16 cellular contexts compared by ENCODE assay signal in the genomic region with DNA sequence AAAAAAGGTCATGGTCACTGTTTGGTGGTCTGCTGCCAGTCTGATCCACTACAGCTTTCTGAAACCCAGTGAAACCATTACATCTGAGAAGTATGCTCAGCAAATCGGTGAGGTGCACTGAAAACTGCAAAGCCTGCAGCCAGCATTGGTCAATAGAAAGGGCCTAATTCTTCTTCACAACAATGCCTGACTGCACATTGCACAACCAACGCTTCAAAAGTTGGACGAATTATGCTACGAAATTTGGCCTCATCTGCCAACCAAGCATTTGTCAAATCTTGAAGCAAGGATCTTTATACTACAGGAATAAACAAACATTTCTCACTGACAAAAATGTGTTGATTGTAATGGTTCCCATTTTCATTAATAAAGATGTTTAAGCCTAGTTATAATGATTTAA.
"Had no signal": no experiment of that assay in that cellular context is flagged by ENCODE, and none has a peak within 500 bp of the region (broad histone marks: within the 10 kb centered on the region; RNA-seq: fewer than 3 reads in every experiment).

No MANE protein-coding gene starts in this region.

- DNase-seq: colonic mucosa; effector CD4-positive, alpha-beta T cell; endodermal cell; erythroblast; mucosa of descending colon; naive thymus-derived CD8-positive, alpha-beta T cell; sigmoid colon; stimulated activated CD4-positive, alpha-beta T cell treated with anti-CD3 and anti-CD28 coated beads, Interleukin-2, amount 100 ng/mL, for 24 hours; stimulated activated CD4-positive, alpha-beta T cell treated with anti-CD3 and anti-CD28 coated beads, Interleukin-4, amount 100 ng/mL, for 4 hours; stimulated activated naive B cell treated with anti-CD40 and anti-IgM and Interleukin-4, amounts not matched to agents 10 μg/mL and 1 μg/mL and 100 μg/mL, for 72 hours; stimulated activated naive CD8-positive, alpha-beta T cell treated with anti-CD3 and anti-CD28 coated beads, Interleukin-15, amount 100 ng/mL, for 72 hours had no signal

- H3K27ac ChIP-seq: colonic mucosa, neutrophil, sigmoid colon, skin epidermis, thoracic aorta had no signal

- H3K9me3 Mint-ChIP-seq: naive thymus-derived CD8-positive, alpha-beta T cell had no signal

- H3K4me1 Mint-ChIP-seq: endodermal cell; naive thymus-derived CD8-positive, alpha-beta T cell; stimulated activated naive CD8-positive, alpha-beta T cell treated with anti-CD3 and anti-CD28 coated beads, Interleukin-15, amount 100 ng/mL, for 72 hours had no signal

- FAIRE-seq: islet of Langerhans had no signal

- H3K27me3 ChIP-seq: colonic mucosa, heart right ventricle, neutrophil, sigmoid colon had no signal

- H3K9me3 ChIP-seq: colonic mucosa, heart right ventricle, mucosa of descending colon, neutrophil, sigmoid colon, thoracic aorta had no signal

- H3K4me3 ChIP-seq: colonic mucosa, mucosa of descending colon, sigmoid colon, skin epidermis had no signal

- H3K36me3 ChIP-seq: colonic mucosa, heart right ventricle, neutrophil, sigmoid colon, thoracic aorta had no signal

- H3K4me3 Mint-ChIP-seq: endodermal cell; naive thymus-derived CD8-positive, alpha-beta T cell; stimulated activated naive B cell treated with anti-CD40 and anti-IgM and Interleukin-4, amounts not matched to agents 10 μg/mL and 1 μg/mL and 100 μg/mL, for 72 hours; stimulated activated naive CD8-positive, alpha-beta T cell treated with anti-CD3 and anti-CD28 coated beads, Interleukin-15, amount 100 ng/mL, for 72 hours had no signal

- H3K27me3 Mint-ChIP-seq: naive thymus-derived CD8-positive, alpha-beta T cell; stimulated activated naive B cell treated with anti-CD40 and anti-IgM and Interleukin-4, amounts not matched to agents 10 μg/mL and 1 μg/mL and 100 μg/mL, for 72 hours; stimulated activated naive CD8-positive, alpha-beta T cell treated with anti-CD3 and anti-CD28 coated beads, Interleukin-15, amount 100 ng/mL, for 72 hours had no signal

- H3K4me1 ChIP-seq: colonic mucosa, sigmoid colon had no signal

- H3K27ac Mint-ChIP-seq: endodermal cell; stimulated activated naive B cell treated with anti-CD40 and anti-IgM and Interleukin-4, amounts not matched to agents 10 μg/mL and 1 μg/mL and 100 μg/mL, for 72 hours; stimulated activated naive CD8-positive, alpha-beta T cell treated with anti-CD3 and anti-CD28 coated beads, Interleukin-15, amount 100 ng/mL, for 72 hours had no signal
